ENCODE assay signal across 2 cellular contexts in the genomic region with DNA sequence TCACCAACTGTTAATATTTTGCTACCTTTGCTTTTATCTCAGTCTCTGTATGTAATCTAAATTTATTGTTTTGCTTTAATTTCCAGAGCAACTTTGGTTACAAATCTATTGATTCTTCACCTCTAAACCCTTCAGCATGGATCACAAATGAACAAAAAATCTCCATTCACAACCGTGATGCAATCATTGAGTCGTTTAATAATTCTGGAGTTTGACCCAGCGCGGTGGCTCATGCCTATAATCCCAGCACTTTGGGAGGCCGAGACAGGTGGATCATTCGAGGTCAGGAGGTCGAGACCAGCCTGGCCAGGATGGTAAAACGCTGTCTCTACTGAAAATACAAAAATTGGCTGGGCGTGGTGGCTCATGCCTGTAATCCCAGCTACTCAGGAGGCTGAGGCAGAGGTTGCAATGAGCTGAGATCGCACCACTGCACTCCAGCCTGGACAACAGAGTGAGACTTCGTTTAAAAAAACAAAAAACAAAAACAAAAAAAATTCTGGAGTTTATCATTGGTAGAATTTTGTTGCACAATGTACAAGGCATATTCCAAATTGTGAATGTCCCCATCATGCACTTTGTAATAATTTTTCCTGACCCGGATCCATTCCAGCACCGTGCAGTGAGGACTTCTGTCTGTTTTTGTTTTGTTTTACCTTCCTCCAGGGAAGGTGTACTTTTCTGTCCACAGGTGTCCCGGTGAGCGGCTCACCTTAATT.
TF ChIP-seq lines count a peak whose summit lies in the region.

No MANE protein-coding gene starts in this region.

TF ChIP-seq in GM23338, 12 proteins besides CTCF, POLR2A, EP300 and RAD21 (continued from another document):
- TF ChIP-seq, protein P1, sequence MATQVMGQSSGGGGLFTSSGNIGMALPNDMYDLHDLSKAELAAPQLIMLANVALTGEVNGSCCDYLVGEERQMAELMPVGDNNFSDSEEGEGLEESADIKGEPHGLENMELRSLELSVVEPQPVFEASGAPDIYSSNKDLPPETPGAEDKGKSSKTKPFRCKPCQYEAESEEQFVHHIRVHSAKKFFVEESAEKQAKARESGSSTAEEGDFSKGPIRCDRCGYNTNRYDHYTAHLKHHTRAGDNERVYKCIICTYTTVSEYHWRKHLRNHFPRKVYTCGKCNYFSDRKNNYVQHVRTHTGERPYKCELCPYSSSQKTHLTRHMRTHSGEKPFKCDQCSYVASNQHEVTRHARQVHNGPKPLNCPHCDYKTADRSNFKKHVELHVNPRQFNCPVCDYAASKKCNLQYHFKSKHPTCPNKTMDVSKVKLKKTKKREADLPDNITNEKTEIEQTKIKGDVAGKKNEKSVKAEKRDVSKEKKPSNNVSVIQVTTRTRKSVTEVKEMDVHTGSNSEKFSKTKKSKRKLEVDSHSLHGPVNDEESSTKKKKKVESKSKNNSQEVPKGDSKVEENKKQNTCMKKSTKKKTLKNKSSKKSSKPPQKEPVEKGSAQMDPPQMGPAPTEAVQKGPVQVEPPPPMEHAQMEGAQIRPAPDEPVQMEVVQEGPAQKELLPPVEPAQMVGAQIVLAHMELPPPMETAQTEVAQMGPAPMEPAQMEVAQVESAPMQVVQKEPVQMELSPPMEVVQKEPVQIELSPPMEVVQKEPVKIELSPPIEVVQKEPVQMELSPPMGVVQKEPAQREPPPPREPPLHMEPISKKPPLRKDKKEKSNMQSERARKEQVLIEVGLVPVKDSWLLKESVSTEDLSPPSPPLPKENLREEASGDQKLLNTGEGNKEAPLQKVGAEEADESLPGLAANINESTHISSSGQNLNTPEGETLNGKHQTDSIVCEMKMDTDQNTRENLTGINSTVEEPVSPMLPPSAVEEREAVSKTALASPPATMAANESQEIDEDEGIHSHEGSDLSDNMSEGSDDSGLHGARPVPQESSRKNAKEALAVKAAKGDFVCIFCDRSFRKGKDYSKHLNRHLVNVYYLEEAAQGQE (IDR thresholded peaks at IDR 0.05; ENCODE audit: unreplicated experiment), result no peak
- TF ChIP-seq ZNF331 (CRISPR knock-in tag; IDR thresholded peaks at IDR 0.05; ENCODE audit: low read depth), result no peak
- no peak for TF ChIP-seq CREB1 (CRISPR knock-in tag; IDR thresholded peaks at IDR 0.05; ENCODE audit: low read depth)
- TF ChIP-seq ZNF114 (CRISPR knock-in tag; IDR thresholded peaks at IDR 0.05), result no peak
- no peak for TF ChIP-seq STAT1 (IDR thresholded peaks at IDR 0.05; ENCODE audit: unreplicated experiment)

TF ChIP-seq in WTC11, 78 proteins besides CTCF, POLR2A, EP300 and RAD21 (continued from another document):
- TF ChIP-seq, protein P2, sequence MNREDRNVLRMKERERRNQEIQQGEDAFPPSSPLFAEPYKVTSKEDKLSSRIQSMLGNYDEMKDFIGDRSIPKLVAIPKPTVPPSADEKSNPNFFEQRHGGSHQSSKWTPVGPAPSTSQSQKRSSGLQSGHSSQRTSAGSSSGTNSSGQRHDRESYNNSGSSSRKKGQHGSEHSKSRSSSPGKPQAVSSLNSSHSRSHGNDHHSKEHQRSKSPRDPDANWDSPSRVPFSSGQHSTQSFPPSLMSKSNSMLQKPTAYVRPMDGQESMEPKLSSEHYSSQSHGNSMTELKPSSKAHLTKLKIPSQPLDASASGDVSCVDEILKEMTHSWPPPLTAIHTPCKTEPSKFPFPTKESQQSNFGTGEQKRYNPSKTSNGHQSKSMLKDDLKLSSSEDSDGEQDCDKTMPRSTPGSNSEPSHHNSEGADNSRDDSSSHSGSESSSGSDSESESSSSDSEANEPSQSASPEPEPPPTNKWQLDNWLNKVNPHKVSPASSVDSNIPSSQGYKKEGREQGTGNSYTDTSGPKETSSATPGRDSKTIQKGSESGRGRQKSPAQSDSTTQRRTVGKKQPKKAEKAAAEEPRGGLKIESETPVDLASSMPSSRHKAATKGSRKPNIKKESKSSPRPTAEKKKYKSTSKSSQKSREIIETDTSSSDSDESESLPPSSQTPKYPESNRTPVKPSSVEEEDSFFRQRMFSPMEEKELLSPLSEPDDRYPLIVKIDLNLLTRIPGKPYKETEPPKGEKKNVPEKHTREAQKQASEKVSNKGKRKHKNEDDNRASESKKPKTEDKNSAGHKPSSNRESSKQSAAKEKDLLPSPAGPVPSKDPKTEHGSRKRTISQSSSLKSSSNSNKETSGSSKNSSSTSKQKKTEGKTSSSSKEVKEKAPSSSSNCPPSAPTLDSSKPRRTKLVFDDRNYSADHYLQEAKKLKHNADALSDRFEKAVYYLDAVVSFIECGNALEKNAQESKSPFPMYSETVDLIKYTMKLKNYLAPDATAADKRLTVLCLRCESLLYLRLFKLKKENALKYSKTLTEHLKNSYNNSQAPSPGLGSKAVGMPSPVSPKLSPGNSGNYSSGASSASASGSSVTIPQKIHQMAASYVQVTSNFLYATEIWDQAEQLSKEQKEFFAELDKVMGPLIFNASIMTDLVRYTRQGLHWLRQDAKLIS (CRISPR knock-in tag; IDR thresholded peaks at IDR 0.05; ENCODE audit: borderline replicate concordance), result no peak
- TF ChIP-seq ZNF416 (CRISPR knock-in tag; IDR thresholded peaks at IDR 0.05) (no peak), GRHL2 (CRISPR knock-in tag; IDR thresholded peaks at IDR 0.05; ENCODE audit: insufficient replicate concordance, severe bottlenecking) (no peak), NR2C2 (CRISPR knock-in tag; IDR thresholded peaks at IDR 0.05) (no peak), SMAD4 (CRISPR knock-in tag; IDR thresholded peaks at IDR 0.05) (no peak), ZNF317 (CRISPR knock-in tag; IDR thresholded peaks at IDR 0.05; ENCODE audit: borderline replicate concordance, low read depth) (no peak), ESRRA (CRISPR knock-in tag; IDR thresholded peaks at IDR 0.05; ENCODE audit: borderline replicate concordance) (no peak), ZNF263 (CRISPR knock-in tag; IDR thresholded peaks at IDR 0.05; ENCODE audit: low read depth) (no peak), RELA (CRISPR knock-in tag; IDR thresholded peaks at IDR 0.05; ENCODE audit: borderline replicate concordance) (no peak)
- TF ChIP-seq, protein P3, sequence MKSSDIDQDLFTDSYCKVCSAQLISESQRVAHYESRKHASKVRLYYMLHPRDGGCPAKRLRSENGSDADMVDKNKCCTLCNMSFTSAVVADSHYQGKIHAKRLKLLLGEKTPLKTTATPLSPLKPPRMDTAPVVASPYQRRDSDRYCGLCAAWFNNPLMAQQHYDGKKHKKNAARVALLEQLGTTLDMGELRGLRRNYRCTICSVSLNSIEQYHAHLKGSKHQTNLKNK (CRISPR knock-in tag; IDR thresholded peaks at IDR 0.05), result no peak
- TF ChIP-seq, protein P4, sequence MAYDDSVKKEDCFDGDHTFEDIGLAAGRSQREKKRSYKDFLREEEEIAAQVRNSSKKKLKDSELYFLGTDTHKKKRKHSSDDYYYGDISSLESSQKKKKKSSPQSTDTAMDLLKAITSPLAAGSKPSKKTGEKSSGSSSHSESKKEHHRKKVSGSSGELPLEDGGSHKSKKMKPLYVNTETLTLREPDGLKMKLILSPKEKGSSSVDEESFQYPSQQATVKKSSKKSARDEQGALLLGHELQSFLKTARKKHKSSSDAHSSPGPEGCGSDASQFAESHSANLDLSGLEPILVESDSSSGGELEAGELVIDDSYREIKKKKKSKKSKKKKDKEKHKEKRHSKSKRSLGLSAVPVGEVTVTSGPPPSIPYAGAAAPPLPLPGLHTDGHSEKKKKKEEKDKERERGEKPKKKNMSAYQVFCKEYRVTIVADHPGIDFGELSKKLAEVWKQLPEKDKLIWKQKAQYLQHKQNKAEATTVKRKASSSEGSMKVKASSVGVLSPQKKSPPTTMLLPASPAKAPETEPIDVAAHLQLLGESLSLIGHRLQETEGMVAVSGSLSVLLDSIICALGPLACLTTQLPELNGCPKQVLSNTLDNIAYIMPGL (CRISPR knock-in tag; IDR thresholded peaks at IDR 0.05), result no peak
- TF ChIP-seq, protein P5, sequence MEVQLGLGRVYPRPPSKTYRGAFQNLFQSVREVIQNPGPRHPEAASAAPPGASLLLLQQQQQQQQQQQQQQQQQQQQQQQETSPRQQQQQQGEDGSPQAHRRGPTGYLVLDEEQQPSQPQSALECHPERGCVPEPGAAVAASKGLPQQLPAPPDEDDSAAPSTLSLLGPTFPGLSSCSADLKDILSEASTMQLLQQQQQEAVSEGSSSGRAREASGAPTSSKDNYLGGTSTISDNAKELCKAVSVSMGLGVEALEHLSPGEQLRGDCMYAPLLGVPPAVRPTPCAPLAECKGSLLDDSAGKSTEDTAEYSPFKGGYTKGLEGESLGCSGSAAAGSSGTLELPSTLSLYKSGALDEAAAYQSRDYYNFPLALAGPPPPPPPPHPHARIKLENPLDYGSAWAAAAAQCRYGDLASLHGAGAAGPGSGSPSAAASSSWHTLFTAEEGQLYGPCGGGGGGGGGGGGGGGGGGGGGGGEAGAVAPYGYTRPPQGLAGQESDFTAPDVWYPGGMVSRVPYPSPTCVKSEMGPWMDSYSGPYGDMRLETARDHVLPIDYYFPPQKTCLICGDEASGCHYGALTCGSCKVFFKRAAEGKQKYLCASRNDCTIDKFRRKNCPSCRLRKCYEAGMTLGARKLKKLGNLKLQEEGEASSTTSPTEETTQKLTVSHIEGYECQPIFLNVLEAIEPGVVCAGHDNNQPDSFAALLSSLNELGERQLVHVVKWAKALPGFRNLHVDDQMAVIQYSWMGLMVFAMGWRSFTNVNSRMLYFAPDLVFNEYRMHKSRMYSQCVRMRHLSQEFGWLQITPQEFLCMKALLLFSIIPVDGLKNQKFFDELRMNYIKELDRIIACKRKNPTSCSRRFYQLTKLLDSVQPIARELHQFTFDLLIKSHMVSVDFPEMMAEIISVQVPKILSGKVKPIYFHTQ (CRISPR knock-in tag; IDR thresholded peaks at IDR 0.05), result no peak
- TF ChIP-seq, protein P6, sequence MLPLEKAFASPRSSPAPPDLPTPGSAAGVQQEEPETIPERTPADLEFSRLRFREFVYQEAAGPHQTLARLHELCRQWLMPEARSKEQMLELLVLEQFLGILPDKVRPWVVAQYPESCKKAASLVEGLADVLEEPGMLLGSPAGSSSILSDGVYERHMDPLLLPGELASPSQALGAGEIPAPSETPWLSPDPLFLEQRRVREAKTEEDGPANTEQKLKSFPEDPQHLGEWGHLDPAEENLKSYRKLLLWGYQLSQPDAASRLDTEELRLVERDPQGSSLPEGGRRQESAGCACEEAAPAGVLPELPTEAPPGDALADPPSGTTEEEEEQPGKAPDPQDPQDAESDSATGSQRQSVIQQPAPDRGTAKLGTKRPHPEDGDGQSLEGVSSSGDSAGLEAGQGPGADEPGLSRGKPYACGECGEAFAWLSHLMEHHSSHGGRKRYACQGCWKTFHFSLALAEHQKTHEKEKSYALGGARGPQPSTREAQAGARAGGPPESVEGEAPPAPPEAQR (CRISPR knock-in tag; IDR thresholded peaks at IDR 0.05), result no peak
- TF ChIP-seq, protein P7, sequence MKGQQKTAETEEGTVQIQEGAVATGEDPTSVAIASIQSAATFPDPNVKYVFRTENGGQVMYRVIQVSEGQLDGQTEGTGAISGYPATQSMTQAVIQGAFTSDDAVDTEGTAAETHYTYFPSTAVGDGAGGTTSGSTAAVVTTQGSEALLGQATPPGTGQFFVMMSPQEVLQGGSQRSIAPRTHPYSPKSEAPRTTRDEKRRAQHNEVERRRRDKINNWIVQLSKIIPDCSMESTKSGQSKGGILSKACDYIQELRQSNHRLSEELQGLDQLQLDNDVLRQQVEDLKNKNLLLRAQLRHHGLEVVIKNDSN (CRISPR knock-in tag; IDR thresholded peaks at IDR 0.05), result no peak
- TF ChIP-seq, protein P8, sequence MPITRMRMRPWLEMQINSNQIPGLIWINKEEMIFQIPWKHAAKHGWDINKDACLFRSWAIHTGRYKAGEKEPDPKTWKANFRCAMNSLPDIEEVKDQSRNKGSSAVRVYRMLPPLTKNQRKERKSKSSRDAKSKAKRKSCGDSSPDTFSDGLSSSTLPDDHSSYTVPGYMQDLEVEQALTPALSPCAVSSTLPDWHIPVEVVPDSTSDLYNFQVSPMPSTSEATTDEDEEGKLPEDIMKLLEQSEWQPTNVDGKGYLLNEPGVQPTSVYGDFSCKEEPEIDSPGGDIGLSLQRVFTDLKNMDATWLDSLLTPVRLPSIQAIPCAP (CRISPR knock-in tag; IDR thresholded peaks at IDR 0.05), result no peak
- TF ChIP-seq, protein P9, sequence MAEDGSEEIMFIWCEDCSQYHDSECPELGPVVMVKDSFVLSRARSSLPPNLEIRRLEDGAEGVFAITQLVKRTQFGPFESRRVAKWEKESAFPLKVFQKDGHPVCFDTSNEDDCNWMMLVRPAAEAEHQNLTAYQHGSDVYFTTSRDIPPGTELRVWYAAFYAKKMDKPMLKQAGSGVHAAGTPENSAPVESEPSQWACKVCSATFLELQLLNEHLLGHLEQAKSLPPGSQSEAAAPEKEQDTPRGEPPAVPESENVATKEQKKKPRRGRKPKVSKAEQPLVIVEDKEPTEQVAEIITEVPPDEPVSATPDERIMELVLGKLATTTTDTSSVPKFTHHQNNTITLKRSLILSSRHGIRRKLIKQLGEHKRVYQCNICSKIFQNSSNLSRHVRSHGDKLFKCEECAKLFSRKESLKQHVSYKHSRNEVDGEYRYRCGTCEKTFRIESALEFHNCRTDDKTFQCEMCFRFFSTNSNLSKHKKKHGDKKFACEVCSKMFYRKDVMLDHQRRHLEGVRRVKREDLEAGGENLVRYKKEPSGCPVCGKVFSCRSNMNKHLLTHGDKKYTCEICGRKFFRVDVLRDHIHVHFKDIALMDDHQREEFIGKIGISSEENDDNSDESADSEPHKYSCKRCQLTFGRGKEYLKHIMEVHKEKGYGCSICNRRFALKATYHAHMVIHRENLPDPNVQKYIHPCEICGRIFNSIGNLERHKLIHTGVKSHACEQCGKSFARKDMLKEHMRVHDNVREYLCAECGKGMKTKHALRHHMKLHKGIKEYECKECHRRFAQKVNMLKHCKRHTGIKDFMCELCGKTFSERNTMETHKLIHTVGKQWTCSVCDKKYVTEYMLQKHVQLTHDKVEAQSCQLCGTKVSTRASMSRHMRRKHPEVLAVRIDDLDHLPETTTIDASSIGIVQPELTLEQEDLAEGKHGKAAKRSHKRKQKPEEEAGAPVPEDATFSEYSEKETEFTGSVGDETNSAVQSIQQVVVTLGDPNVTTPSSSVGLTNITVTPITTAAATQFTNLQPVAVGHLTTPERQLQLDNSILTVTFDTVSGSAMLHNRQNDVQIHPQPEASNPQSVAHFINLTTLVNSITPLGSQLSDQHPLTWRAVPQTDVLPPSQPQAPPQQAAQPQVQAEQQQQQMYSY (CRISPR knock-in tag; IDR thresholded peaks at IDR 0.05), result no peak
